Comparison of ENCODE assay signal across 21 cellular contexts in the genomic region with DNA sequence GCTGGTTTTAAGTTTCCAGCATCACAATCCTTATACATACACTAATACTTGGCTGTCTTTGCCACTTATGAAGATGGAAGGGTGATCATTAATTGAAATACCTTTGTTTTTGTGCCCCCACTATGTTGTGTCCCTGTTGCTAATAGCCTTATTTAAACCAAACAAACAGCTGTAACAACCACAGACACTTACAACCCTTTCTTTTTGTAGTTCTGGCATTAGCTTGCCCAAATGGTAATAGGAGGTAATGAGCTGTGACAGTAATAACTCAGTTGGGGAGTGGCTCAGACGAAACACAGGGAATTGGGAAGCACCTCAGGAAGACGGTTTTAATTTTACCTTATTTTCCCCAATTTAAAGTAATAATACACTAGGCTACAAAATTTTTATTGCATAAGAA.
DNase-seq lines count a peak whose midpoint lies in the region; ATAC-seq lines count a peak whose summit lies in the region.
"Had no signal": no experiment of that assay in that cellular context is flagged by ENCODE, and none has a peak within 500 bp of the region (broad histone marks: within the 10 kb centered on the region; RNA-seq: fewer than 3 reads in every experiment).

No MANE protein-coding gene starts in this region.

- peaks cover 18% of the 10 kb centered on the region for H3K36me3 Mint-ChIP-seq in memory B cell
- H3K36me3 Mint-ChIP-seq in stimulated activated naive B cell treated with anti-CD40 and anti-IgM and Interleukin-4, amounts not matched to agents 10 μg/mL and 1 μg/mL and 100 μg/mL, for 72 hours, result peaks cover 20 to 37% of the 10 kb centered on the region in 2 donors

- H3K4me3 Mint-ChIP-seq in memory B cell, result no peak overlapping the region
- no peak overlapping the region for H3K4me3 Mint-ChIP-seq in stimulated activated naive B cell treated with anti-CD40 and anti-IgM and Interleukin-4, amounts not matched to agents 10 μg/mL and 1 μg/mL and 100 μg/mL, for 72 hours
- H3K4me3 Mint-ChIP-seq: activated naive CD8-positive, alpha-beta T cell treated with anti-CD3 and anti-CD28 coated beads for 36 hours; activated T-cell treated with anti-CD3 and anti-CD28 coated beads, Interleukin-2, amount 50 U/mL, for 72 hours; CD8-positive, alpha-beta T cell had no signal

- in situ Hi-C loops in Caki2 (cut with HindIII; ENCODE audit: low pct_unique_long_range_greater_than_20kb, low sequenced_read_pairs), result no loop called here

- H3K27ac Mint-ChIP-seq in memory B cell, result peak overlapping the region; percentile 79
- H3K27ac Mint-ChIP-seq in stimulated activated naive B cell treated with anti-CD40 and anti-IgM and Interleukin-4, amounts not matched to agents 10 μg/mL and 1 μg/mL and 100 μg/mL, for 72 hours, result no peak overlapping the region
- H3K27ac Mint-ChIP-seq: activated naive CD8-positive, alpha-beta T cell treated with anti-CD3 and anti-CD28 coated beads for 36 hours; activated T-cell treated with anti-CD3 and anti-CD28 coated beads, Interleukin-2, amount 50 U/mL, for 72 hours; H9 had no signal

- no peaks in the 10 kb centered on the region for H3K9me3 Mint-ChIP-seq in memory B cell
- no peaks in the 10 kb centered on the region for H3K9me3 Mint-ChIP-seq in stimulated activated naive B cell treated with anti-CD40 and anti-IgM and Interleukin-4, amounts not matched to agents 10 μg/mL and 1 μg/mL and 100 μg/mL, for 72 hours
- H3K9me3 Mint-ChIP-seq: activated naive CD8-positive, alpha-beta T cell treated with anti-CD3 and anti-CD28 coated beads for 36 hours; activated T-cell treated with anti-CD3 and anti-CD28 coated beads, Interleukin-2, amount 50 U/mL, for 72 hours; CD8-positive, alpha-beta T cell; H9 had no signal

- ATAC-seq in memory B cell (ENCODE audit: low read depth), result no peak
- no peak for ATAC-seq in stimulated activated naive B cell treated with anti-CD40 and anti-IgM and Interleukin-4, amounts not matched to agents 10 μg/mL and 1 μg/mL and 100 μg/mL, for 72 hours (replicated peaks)
- no peak for ATAC-seq in HG03135 (IDR thresholded peaks at IDR 0.05; ENCODE audit: unreplicated experiment)
- ATAC-seq: activated T-cell treated with anti-CD3 and anti-CD28 coated beads, Interleukin-2, amount 50 U/mL, for 72 hours; CD8-positive, alpha-beta T cell; psoas muscle had no signal

- H3K4me1 Mint-ChIP-seq in memory B cell, result peaks cover 43% of the 10 kb centered on the region
- H3K4me1 Mint-ChIP-seq in stimulated activated naive B cell treated with anti-CD40 and anti-IgM and Interleukin-4, amounts not matched to agents 10 μg/mL and 1 μg/mL and 100 μg/mL, for 72 hours, result peaks cover 19 to 33% of the 10 kb centered on the region in 2 donors

- H3K27me3 Mint-ChIP-seq in memory B cell, result no peaks in the 10 kb centered on the region
- H3K27me3 Mint-ChIP-seq in stimulated activated naive B cell treated with anti-CD40 and anti-IgM and Interleukin-4, amounts not matched to agents 10 μg/mL and 1 μg/mL and 100 μg/mL, for 72 hours, result no peaks in the 10 kb centered on the region
- H3K27me3 Mint-ChIP-seq: activated naive CD8-positive, alpha-beta T cell treated with anti-CD3 and anti-CD28 coated beads for 36 hours had no signal

- DNase-seq in DMS79 treated with DMSO at 0.1 percent for 48 hours (lab: John Stamatoyannopoulos, UW) (peak; percentile 23), DMS79 (lab: John Stamatoyannopoulos, UW) (no peak), Caki2 (ENCODE audit: low read depth) (peak; percentile 43), NCI-H526 treated with DMSO at 0.1 percent for 48 hours (lab: John Stamatoyannopoulos, UW) (peak; percentile 49), memory B cell (ENCODE audit: low spot score in 2 of 2) (no peak), H4 (ENCODE audit: low spot score) (no peak)
- DNase-seq in stimulated activated naive B cell treated with anti-CD40 and anti-IgM and Interleukin-4, amounts not matched to agents 10 μg/mL and 1 μg/mL and 100 μg/mL, for 72 hours, result no peak
- DNase-seq: activated CD4-positive, CD25-positive, alpha-beta regulatory T cell treated with anti-CD3 and anti-CD28 coated beads, Interleukin-2, amount 50 U/mL, for 72 hours; activated naive CD8-positive, alpha-beta T cell treated with anti-CD3 and anti-CD28 coated beads for 36 hours; activated T-cell treated with anti-CD3 and anti-CD28 coated beads, Interleukin-2, amount 50 U/mL, for 72 hours; CD8-positive, alpha-beta T cell; dorsolateral prefrontal cortex; mammary epithelial cell; NCI-H1694; NCI-H345; nucleus accumbens; psoas muscle; SJCRH30; substantia nigra had no signal

Comparison
In these comparisons a context has a peak if more than half of its experiments do, and no peak if none do; other contexts are left out.
1. DNase-seq: peak in DMS79 treated with DMSO at 0.1 percent for 48 hours (single experiment), Caki2 (single experiment) and NCI-H526 treated with DMSO at 0.1 percent for 48 hours (single experiment); none in DMS79 (single experiment), memory B cell (0 of 2), stimulated activated naive B cell treated with anti-CD40 and anti-IgM and Interleukin-4, amounts not matched to agents 10 μg/mL and 1 μg/mL and 100 μg/mL, for 72 hours (single experiment) and H4 (single experiment).